In genomic region chr10:108544500-108545120, GRCh38 we compare ENCODE assay signal across 9 cellular contexts.
A peak's percentile ranks its signal among the peaks of the same experiment; 100 is the strongest.
DNase-seq lines count a peak whose midpoint lies in the region; ATAC-seq and TF ChIP-seq lines count a peak whose summit lies in the region.
"Had no signal": no experiment of that assay in that cellular context is flagged by ENCODE, and none has a peak within 500 bp of the region (broad histone marks: within the 10 kb centered on the region; RNA-seq: fewer than 3 reads in every experiment).

No MANE protein-coding gene starts in this region.

- DNase-seq in NCI-H82 (lab: John Stamatoyannopoulos, UW), result peak; percentile 78
- peak; percentile 78 for DNase-seq in astrocyte of the hippocampus (ENCODE audit: low read depth, low spot score)
- DNase-seq in iris pigment epithelial cell (ENCODE audit: low read depth), result peak; percentile 47
- peak; percentile 21 to 51 for DNase-seq in stimulated activated CD4-positive, alpha-beta T cell treated with anti-CD3 and anti-CD28 coated beads, Interleukin-2, amount 100 ng/mL, for 24 hours
- no peak for DNase-seq in NCI-H774 (lab: John Stamatoyannopoulos, UW)

- H3K79me2 ChIP-seq in DOHH2 (ENCODE audit: control insufficient read depth, low read length), result no peaks in the 10 kb centered on the region

- no peaks in the 10 kb centered on the region for H4K20me1 ChIP-seq in DOHH2 (ENCODE audit: control insufficient read depth, insufficient read depth, low read depth, low read length)

- H3K4me3 ChIP-seq in DOHH2 (ENCODE audit: low read length), result no peak overlapping the region

- peak; percentile 78 for TF ChIP-seq CTCF in DOHH2 (IDR thresholded peaks at IDR 0.05; ENCODE audit: low read depth, low read length, poor library complexity, severe bottlenecking)

- H3K36me3 ChIP-seq in DOHH2 (ENCODE audit: control insufficient read depth, low read length), result no peaks in the 10 kb centered on the region

- no peaks in the 10 kb centered on the region for H3K9me3 ChIP-seq in DOHH2 (ENCODE audit: control insufficient read depth, insufficient read depth, low read length)

- H3K27me3 ChIP-seq in DOHH2 (ENCODE audit: control insufficient read depth, low read length), result no peaks in the 10 kb centered on the region

- H3K4me2 ChIP-seq in DOHH2 (ENCODE audit: low read length), result no peak overlapping the region

- H3F3A ChIP-seq in DOHH2 (ENCODE audit: control insufficient read depth, insufficient read depth), result no peaks in the 10 kb centered on the region

- no peaks in the 10 kb centered on the region for H3K4me1 ChIP-seq in DOHH2 (ENCODE audit: control insufficient read depth, low read length)

- H3K9me2 ChIP-seq in DOHH2 (replicated peaks; ENCODE audit: control insufficient read depth, low read length), result no peaks in the 10 kb centered on the region

- ATAC-seq in GM19025 (IDR thresholded peaks at IDR 0.05; ENCODE audit: low read depth, unreplicated experiment), result peak; percentile 81
- ATAC-seq in HG03159 (IDR thresholded peaks at IDR 0.05; ENCODE audit: unreplicated experiment), result peak; percentile 76
- ATAC-seq: stimulated activated effector memory CD8-positive, alpha-beta T cell treated with anti-CD3 and anti-CD28 coated beads, Interleukin-12 subunit alpha, Interleukin-12 subunit beta, amount 100 ng/mL, for 72 hours had no signal

- no peak overlapping the region for H3K27ac ChIP-seq in DOHH2 (ENCODE audit: low read depth, low read length)
